Comparison of ENCODE assay signal across 13 cellular contexts in the genomic region with DNA sequence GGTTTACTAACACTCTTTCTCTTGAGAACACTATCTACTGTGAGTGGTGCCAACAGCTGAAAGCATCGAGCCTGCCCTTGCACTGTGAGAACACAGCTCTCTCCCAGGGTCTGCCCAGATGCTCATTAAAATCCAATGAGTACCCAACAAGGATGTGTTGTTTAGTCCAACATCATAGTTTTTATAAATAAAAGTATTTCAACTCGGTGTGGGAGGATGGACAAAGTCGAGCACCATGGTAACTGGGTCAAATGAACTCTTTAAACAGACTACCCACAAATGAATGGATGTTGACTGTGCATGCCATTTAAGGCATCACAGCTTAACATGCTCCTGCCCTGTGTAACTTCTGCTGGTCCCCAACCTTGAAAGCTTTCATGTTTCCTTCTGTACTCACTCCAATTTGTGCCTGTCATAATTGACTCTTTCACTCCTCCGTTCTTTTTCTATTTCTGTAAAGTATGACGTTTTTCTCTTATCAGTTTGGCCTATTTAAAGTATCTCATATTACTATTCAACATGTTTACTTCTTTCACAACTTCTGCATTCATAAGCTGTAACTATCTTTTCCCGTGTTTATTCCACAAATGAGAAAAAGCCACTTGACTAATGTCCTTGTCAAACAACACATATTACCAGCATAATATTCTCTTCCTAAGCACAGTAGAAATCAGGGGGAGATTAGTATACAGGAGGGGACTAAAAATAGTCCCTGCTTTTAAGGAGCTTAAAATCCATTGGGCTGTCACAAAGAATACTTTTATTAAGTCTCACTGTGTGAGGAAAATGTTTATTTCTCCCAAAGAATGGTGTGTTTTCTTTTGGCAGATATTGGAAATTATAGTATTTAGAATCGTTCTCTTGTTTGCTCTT.
A peak's percentile ranks its signal among the peaks of the same experiment; 100 is the strongest.
DNase-seq lines count a peak whose midpoint lies in the region; ATAC-seq and TF ChIP-seq lines count a peak whose summit lies in the region.
"Had no signal": no experiment of that assay in that cellular context is flagged by ENCODE, and none has a peak within 500 bp of the region (broad histone marks: within the 10 kb centered on the region; RNA-seq: fewer than 3 reads in every experiment).

No MANE protein-coding gene starts in this region.

- peak overlapping the region; percentile 73 for H3K27ac ChIP-seq in IMR-90 (ENCODE audit: insufficient read depth, low read length)
- H3K27ac ChIP-seq in iPS-18a (ENCODE audit: low read length): peak overlapping the region; percentile 39
- H3K27ac ChIP-seq in A673 (ENCODE audit: low read depth, low read length, poor library complexity, severe bottlenecking): no peak overlapping the region
- H3K27ac ChIP-seq: VCaP had no signal

- H3K9me1 ChIP-seq in IMR-90 (ENCODE audit: insufficient read depth, low read length): peaks cover 2% of the 10 kb centered on the region; the same call in 1 of the 2 replicates

- no peaks in the 10 kb centered on the region for H4K20me1 ChIP-seq in IMR-90 (ENCODE audit: insufficient read depth, low read length)

- peak overlapping the region in 1 of 2 experiments; percentile 64; a peak in 2 of 4 replicates for H4K8ac ChIP-seq in IMR-90 (ENCODE audit: low read depth in 2 of 2, low read length in 2 of 2)

- H3K9ac ChIP-seq in IMR-90 (ENCODE audit: low read depth, low read length) (no peak overlapping the region), iPS-18a (ENCODE audit: low read length) (no peak overlapping the region)

- H3K36me3 ChIP-seq in IMR-90 (ENCODE audit: control insufficient read depth, insufficient read depth, low read length): no peaks in the 10 kb centered on the region
- no peaks in the 10 kb centered on the region for H3K36me3 ChIP-seq in iPS-18a (ENCODE audit: control insufficient read depth, low read depth, low read length)
- H3K36me3 ChIP-seq in A673 (ENCODE audit: insufficient read depth, low read length, poor library complexity, severe bottlenecking): no peaks in the 10 kb centered on the region

- CTCF ChIA-PET in IMR-90 (lab: Yijun Ruan, JAX) (interaction anchor here (0.8 to 1.3 kb wide), 2 partner anchors 18 to 64 kb away, joined by 3 read pairs; no protein-coding TSS in a partner anchor), A673 (lab: Charles Lee) (no interaction called here)

- H4K5ac ChIP-seq in IMR-90 (ENCODE audit: low read depth, low read length): no peak overlapping the region

- peak overlapping the region; percentile 39 for H3K4ac ChIP-seq in IMR-90 (ENCODE audit: low read depth, low read length)

- H3K14ac ChIP-seq in IMR-90 (replicated peaks; ENCODE audit: low read depth, low read length): peak overlapping the region; percentile 54; the same call in 1 of the 2 replicates

- no TSS peak for BruUV-seq in IMR-90 (replicated peaks; lab: Mats Ljungman, UMichigan)
- no TSS peak for BruUV-seq in A673 (replicated peaks; lab: Mats Ljungman, UMichigan)

- peak; percentile 73 for DNase-seq in IMR-90
- DNase-seq in astrocyte of the spinal cord (ENCODE audit: low read depth, low spot score): peak; percentile 35
- DNase-seq in retina: peak; percentile 32
- DNase-seq in DMS153 treated with DMSO at 0.1 percent for 48 hours (lab: John Stamatoyannopoulos, UW; ENCODE audit: unreplicated experiment): no peak
- no peak for DNase-seq in A673 (ENCODE audit: low spot score)
- DNase-seq in NOMO-1 treated with dmso at 0.1 percent for 144 hours (lab: John Stamatoyannopoulos, UW; ENCODE audit: unreplicated experiment): no peak
- DNase-seq: activated effector memory CD4-positive, alpha-beta T cell treated with anti-CD3 and anti-CD28 coated beads, Interleukin-2, amount 50 U/mL, for 16 hours; effector CD4-positive, alpha-beta T cell; naive thymus-derived CD4-positive, alpha-beta T cell; stimulated activated CD4-positive, alpha-beta T cell treated with anti-CD3 and anti-CD28 coated beads, Interleukin-2, amount 100 ng/mL, for 24 hours had no signal

- peak overlapping the region; percentile 59; the same call in 1 of the 2 replicates for H3K23ac ChIP-seq in IMR-90 (ENCODE audit: low read depth, low read length)

- peak overlapping the region; percentile 56 for H2BK5ac ChIP-seq in IMR-90 (ENCODE audit: low read depth, low read length, poor library complexity, severe bottlenecking)

- no peak for TF ChIP-seq POLR2A in IMR-90 (IDR thresholded peaks at IDR 0.05; ENCODE audit: low read depth, low read length)

- H3K4me1 ChIP-seq in IMR-90 (ENCODE audit: control insufficient read depth, insufficient read depth, low read length) (peaks cover 4% of the 10 kb centered on the region; the same call in 1 of the 2 replicates), iPS-18a (ENCODE audit: control insufficient read depth, low read depth, low read length) (peaks cover 18% of the 10 kb centered on the region), A673 (ENCODE audit: insufficient read depth, low read length, poor library complexity, severe bottlenecking) (peaks cover 10% of the 10 kb centered on the region)

- WGBS in IMR-90 (ENCODE audit: extremely low coverage in 2 of 2, insufficient read length in 1 of 2), 2 experiments: no CpG with 5 or more reads among the region's 7 CpGs

- H2BK15ac ChIP-seq in IMR-90 (ENCODE audit: low read depth, low read length): peak overlapping the region; percentile 37; the same call in 1 of the 3 replicates

- H2BK120ac ChIP-seq in IMR-90 (ENCODE audit: low read depth, low read length): peak overlapping the region; percentile 63

- H2AK9ac ChIP-seq in IMR-90 (replicated peaks; ENCODE audit: low read depth, low read length, poor library complexity): no peak overlapping the region

- dilution Hi-C loops in IMR-90 (cut with HindIII; ENCODE audit: low sequenced_read_pairs, unreplicated experiment): no loop called here

- H3K18ac ChIP-seq in IMR-90 (ENCODE audit: low read depth, low read length): peak overlapping the region; percentile 15; the same call in 1 of the 2 replicates

- no peak overlapping the region for H3K56ac ChIP-seq in IMR-90 (ENCODE audit: extremely low read depth, insufficient read depth, low read length)

- ATAC-seq in IMR-90 (ENCODE audit: low read depth): peak; percentile 86
- ATAC-seq: naive thymus-derived CD4-positive, alpha-beta T cell had no signal

- TF ChIP-seq CTCF in IMR-90 (conservative IDR thresholded peaks at IDR 0.05; ENCODE audit: low read depth, low read length) (no peak), astrocyte of the spinal cord (IDR thresholded peaks at IDR 0.05; ENCODE audit: low read depth, low read length) (no peak), A673 (conservative IDR thresholded peaks at IDR 0.05; ENCODE audit: low read depth, low read length) (no peak)

- H3K4me3 ChIP-seq in IMR-90 (ENCODE audit: insufficient read depth, low read depth, low read length) (no peak overlapping the region), astrocyte of the spinal cord (ENCODE audit: low read depth, low read length) (no peak overlapping the region), iPS-18a (ENCODE audit: low read length) (no peak overlapping the region), A673 (ENCODE audit: low read depth, low read length, poor library complexity, severe bottlenecking) (no peak overlapping the region)

- peak overlapping the region; percentile 60 for H2AK5ac ChIP-seq in IMR-90 (ENCODE audit: low read depth, low read length)

- POLR2A ChIA-PET in IMR-90 (lab: Charles Lee; ENCODE audit: unreplicated experiment): interaction anchor here (0.6 kb wide), 2 partner anchors 56 to 212 kb away, joined by 3 to 5 read pairs; no protein-coding TSS in a partner anchor
- POLR2A ChIA-PET in A673 (lab: Charles Lee; ENCODE audit: low non-redundant PET): no interaction called here

- H3K27me3 ChIP-seq in IMR-90 (ENCODE audit: control insufficient read depth, insufficient read depth, low read length) (no peaks in the 10 kb centered on the region), iPS-18a (ENCODE audit: control insufficient read depth, insufficient read depth, low read length) (no peaks in the 10 kb centered on the region), A673 (replicated peaks; ENCODE audit: insufficient read depth, low read depth, low read length, poor library complexity) (no peaks in the 10 kb centered on the region)

- TF ChIP-seq RAD21 in IMR-90 (IDR thresholded peaks at IDR 0.05; ENCODE audit: low read length): no peak

- H3K79me1 ChIP-seq in IMR-90 (ENCODE audit: low read depth in 1 of 2, low read length in 2 of 2): no peaks in the 10 kb centered on the region

- intact Hi-C loops in IMR-90 (cut with micrococcal nuclease): no loop called here
- intact Hi-C loops in A673 (cut with micrococcal nuclease; ENCODE audit: unreplicated experiment): no loop called here

- H2BK20ac ChIP-seq in IMR-90 (ENCODE audit: low read depth, low read length): peak overlapping the region; percentile 30; the same call in 1 of the 2 replicates

- H4K91ac ChIP-seq in IMR-90 (ENCODE audit: insufficient read depth, low read depth, low read length): peak overlapping the region; percentile 27; the same call in 1 of the 2 replicates

- peak overlapping the region; percentile 84 for H3K4me2 ChIP-seq in IMR-90 (ENCODE audit: low read depth, low read length)

- no peaks in the 10 kb centered on the region for H3K9me3 ChIP-seq in IMR-90 (ENCODE audit: control insufficient read depth, insufficient read depth, low read length)
- H3K9me3 ChIP-seq in iPS-18a (ENCODE audit: control insufficient read depth, low read depth, low read length): no peaks in the 10 kb centered on the region
- no peaks in the 10 kb centered on the region for H3K9me3 ChIP-seq in A673 (ENCODE audit: low read depth, low read length, poor library complexity, severe bottlenecking)
- H3K9me3 ChIP-seq: Caco-2 had no signal

- H2AFZ ChIP-seq in IMR-90 (replicated peaks; ENCODE audit: low read length, poor library complexity): peak overlapping the region; percentile 65

- in situ Hi-C loops in IMR-90 (cut with MboI; ENCODE audit: low sequenced_read_pairs) (no loop called here), astrocyte of the spinal cord (cut with HindIII; ENCODE audit: low sequenced_read_pairs) (no loop called here)

TF ChIP-seq in IMR-90, 13 proteins besides CTCF, POLR2A, EP300 and RAD21 (continues in another document):
- TF ChIP-seq MAZ (IDR thresholded peaks at IDR 0.05; ENCODE audit: borderline replicate concordance, low read depth, low read length) (no peak), CEBPB (IDR thresholded peaks at IDR 0.05; ENCODE audit: low read depth, low read length) (peak; percentile 85), BHLHE40 (IDR thresholded peaks at IDR 0.05; ENCODE audit: low read depth, low read length) (0 out of 2 replicates have a peak, but pooled peaks have one; percentile 16), ELK1 (IDR thresholded peaks at IDR 0.05; ENCODE audit: borderline replicate concordance, low read depth, low read length) (no peak)

Comparison
In these comparisons a context has a peak if more than half of its experiments do, and no peak if none do; other contexts are left out.
1. DNase-seq: peak in IMR-90 (single experiment), astrocyte of the spinal cord (single experiment) and retina (single experiment); none in DMS153 treated with DMSO at 0.1 percent for 48 hours (single experiment), A673 (single experiment) and NOMO-1 treated with dmso at 0.1 percent for 144 hours (single experiment).